In the genomic region with DNA sequence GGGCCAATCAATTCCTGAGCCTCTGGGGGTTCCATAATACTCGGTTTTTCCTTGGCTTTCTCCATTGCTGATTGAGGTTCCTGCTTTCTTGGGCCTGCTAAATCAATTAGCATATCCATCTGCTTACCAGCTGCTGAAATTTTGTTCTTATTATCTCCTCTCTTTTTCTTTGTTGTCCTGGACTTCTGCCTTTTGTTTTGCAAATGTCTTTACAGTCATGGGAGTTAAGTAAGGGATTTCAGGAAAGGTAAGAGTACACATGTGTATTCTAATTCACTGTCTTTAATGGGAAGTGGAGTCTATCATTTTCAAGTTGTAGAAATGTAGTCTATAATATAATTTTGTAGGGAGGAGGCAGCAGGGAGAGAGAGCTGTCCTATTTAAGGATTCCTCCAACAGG, we compare ENCODE assay signal across 8 cellular contexts.
"Had no signal": no experiment of that assay in that cellular context is flagged by ENCODE, and none has a peak within 500 bp of the region (broad histone marks: within the 10 kb centered on the region; RNA-seq: fewer than 3 reads in every experiment).

No MANE protein-coding gene starts in this region.

- H3K9ac ChIP-seq: GM23248 had no signal

- H3K9me3 ChIP-seq: HAP-1 had no signal

- H3K36me3 ChIP-seq: HAP-1 had no signal

- H3K4me3 ChIP-seq: GM23248, HAP-1, K562 had no signal

- H3K4me3 Mint-ChIP-seq: HFFc6 had no signal

- H2AFZ ChIP-seq: GM23248 had no signal

- H3K27ac ChIP-seq: GM23248 had no signal

- DNase-seq: GM23248, GOT3, HFFc6, IMR-90, KG1 had no signal

- ATAC-seq: HCT116, K562 had no signal

- H3K9me3 Mint-ChIP-seq: HFFc6 had no signal

- H3K27ac Mint-ChIP-seq: HFFc6 had no signal
